1 cellular context compared by ENCODE assay signal in the genomic region with DNA sequence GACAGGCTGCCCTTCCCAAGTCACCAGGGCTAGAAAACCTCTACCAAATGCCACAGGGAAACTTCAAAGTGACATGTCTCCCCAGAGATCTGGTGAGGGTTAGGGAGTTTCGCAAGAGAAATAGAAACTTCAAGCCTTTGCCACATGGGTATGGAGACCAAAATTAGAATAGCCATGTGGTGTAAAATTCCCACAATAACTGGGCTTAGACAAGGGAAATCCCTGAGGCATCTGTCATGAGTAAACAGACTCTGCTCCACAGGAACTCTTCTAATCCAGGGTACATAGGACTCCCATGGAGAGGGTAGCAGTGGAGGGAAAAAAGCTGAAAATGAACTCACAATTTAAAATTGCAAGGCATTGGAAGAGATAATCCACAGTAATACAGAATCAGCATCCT.
TF ChIP-seq lines count a peak whose summit lies in the region.

No MANE protein-coding gene starts in this region.

TF ChIP-seq in HepG2, 621 proteins besides CTCF, POLR2A, EP300 and RAD21 (continued from another document):
- TF ChIP-seq, protein P1, sequence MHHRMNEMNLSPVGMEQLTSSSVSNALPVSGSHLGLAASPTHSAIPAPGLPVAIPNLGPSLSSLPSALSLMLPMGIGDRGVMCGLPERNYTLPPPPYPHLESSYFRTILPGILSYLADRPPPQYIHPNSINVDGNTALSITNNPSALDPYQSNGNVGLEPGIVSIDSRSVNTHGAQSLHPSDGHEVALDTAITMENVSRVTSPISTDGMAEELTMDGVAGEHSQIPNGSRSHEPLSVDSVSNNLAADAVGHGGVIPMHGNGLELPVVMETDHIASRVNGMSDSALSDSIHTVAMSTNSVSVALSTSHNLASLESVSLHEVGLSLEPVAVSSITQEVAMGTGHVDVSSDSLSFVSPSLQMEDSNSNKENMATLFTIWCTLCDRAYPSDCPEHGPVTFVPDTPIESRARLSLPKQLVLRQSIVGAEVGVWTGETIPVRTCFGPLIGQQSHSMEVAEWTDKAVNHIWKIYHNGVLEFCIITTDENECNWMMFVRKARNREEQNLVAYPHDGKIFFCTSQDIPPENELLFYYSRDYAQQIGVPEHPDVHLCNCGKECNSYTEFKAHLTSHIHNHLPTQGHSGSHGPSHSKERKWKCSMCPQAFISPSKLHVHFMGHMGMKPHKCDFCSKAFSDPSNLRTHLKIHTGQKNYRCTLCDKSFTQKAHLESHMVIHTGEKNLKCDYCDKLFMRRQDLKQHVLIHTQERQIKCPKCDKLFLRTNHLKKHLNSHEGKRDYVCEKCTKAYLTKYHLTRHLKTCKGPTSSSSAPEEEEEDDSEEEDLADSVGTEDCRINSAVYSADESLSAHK (CRISPR knock-in tag; IDR thresholded peaks at IDR 0.05; ENCODE audit: borderline replicate concordance), result no peak
- TF ChIP-seq ZFAT (CRISPR knock-in tag; conservative IDR thresholded peaks at IDR 0.05) (no peak), ZBTB4 (CRISPR knock-in tag; IDR thresholded peaks at IDR 0.05; ENCODE audit: borderline replicate concordance) (no peak)
- TF ChIP-seq, protein P2, sequence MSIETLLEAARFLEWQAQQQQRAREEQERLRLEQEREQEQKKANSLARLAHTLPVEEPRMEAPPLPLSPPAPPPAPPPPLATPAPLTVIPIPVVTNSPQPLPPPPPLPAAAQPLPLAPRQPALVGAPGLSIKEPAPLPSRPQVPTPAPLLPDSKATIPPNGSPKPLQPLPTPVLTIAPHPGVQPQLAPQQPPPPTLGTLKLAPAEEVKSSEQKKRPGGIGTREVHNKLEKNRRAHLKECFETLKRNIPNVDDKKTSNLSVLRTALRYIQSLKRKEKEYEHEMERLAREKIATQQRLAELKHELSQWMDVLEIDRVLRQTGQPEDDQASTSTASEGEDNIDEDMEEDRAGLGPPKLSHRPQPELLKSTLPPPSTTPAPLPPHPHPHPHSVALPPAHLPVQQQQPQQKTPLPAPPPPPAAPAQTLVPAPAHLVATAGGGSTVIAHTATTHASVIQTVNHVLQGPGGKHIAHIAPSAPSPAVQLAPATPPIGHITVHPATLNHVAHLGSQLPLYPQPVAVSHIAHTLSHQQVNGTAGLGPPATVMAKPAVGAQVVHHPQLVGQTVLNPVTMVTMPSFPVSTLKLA (IDR thresholded peaks at IDR 0.05), result 0 out of 2 replicates have a peak, but pooled peaks have one; percentile 47
